14 cellular contexts compared by ENCODE assay signal in genomic region chr14:68599896-68600620, GRCh38.
A peak's percentile ranks its signal among the peaks of the same experiment; 100 is the strongest.
DNase-seq lines count a peak whose midpoint lies in the region; ATAC-seq and TF ChIP-seq lines count a peak whose summit lies in the region.
"Had no signal": no experiment of that assay in that cellular context is flagged by ENCODE, and none has a peak within 500 bp of the region (broad histone marks: within the 10 kb centered on the region; RNA-seq: fewer than 3 reads in every experiment).

No MANE protein-coding gene starts in this region.

- no peaks in the 10 kb centered on the region for H3K9me3 ChIP-seq in WERI-Rb-1 (ENCODE audit: severe bottlenecking)
- H3K9me3 ChIP-seq in lower lobe of right lung, result no peaks in the 10 kb centered on the region
- no peaks in the 10 kb centered on the region for H3K9me3 ChIP-seq in subcutaneous abdominal adipose tissue (ENCODE audit: control insufficient read depth in 5 of 5, low read length in 5 of 5)
- H3K9me3 ChIP-seq in thyroid gland, result no peaks in the 10 kb centered on the region

- H3K27ac ChIP-seq in WERI-Rb-1 (peak overlapping the region; percentile 80), lower lobe of right lung (peak overlapping the region; percentile 86), subcutaneous abdominal adipose tissue (ENCODE audit: low read depth, low read length) (peak overlapping the region; percentile 95), thyroid gland (peak overlapping the region in 1 of 3 donors; percentile 83)

- no peak overlapping the region for H3K27ac Mint-ChIP-seq in activated T-helper 1 cell treated with anti-CD3 and anti-CD28 coated beads, Interleukin-12 subunit alpha, Interleukin-12 subunit beta, Interleukin-2, Interleukin-4 antibody, amounts not matched to agents 30 ng/mL and 10 ng/mL and 1 ng/mL, durations not matched to agents 14 hours and 24 hours and 36 hours
- H3K27ac Mint-ChIP-seq: activated B cell treated with CpG ODN at 0.5 μM for 24 hours; activated naive CD8-positive, alpha-beta T cell treated with anti-CD3 and anti-CD28 coated beads, Interleukin-2, amount 50 U/mL, for 24 hours had no signal

- no peak overlapping the region for H3K9ac ChIP-seq in subcutaneous abdominal adipose tissue (ENCODE audit: low read length in 5 of 5)

- H3K4me1 Mint-ChIP-seq in activated T-helper 1 cell treated with anti-CD3 and anti-CD28 coated beads, Interleukin-12 subunit alpha, Interleukin-12 subunit beta, Interleukin-2, Interleukin-4 antibody, amounts not matched to agents 30 ng/mL and 10 ng/mL and 1 ng/mL, durations not matched to agents 14 hours and 24 hours and 36 hours (ENCODE audit: low read depth), result no peaks in the 10 kb centered on the region

- WGBS in thyroid gland, 2 donors, result 92 to 95% methylated on average over 7 to 9 of the region's 9 CpGs

- H3K27me3 Mint-ChIP-seq in activated T-helper 1 cell treated with anti-CD3 and anti-CD28 coated beads, Interleukin-12 subunit alpha, Interleukin-12 subunit beta, Interleukin-2, Interleukin-4 antibody, amounts not matched to agents 30 ng/mL and 10 ng/mL and 1 ng/mL, durations not matched to agents 14 hours and 24 hours and 36 hours (ENCODE audit: insufficient read depth), result no peaks in the 10 kb centered on the region
- H3K27me3 Mint-ChIP-seq: activated B cell treated with CpG ODN at 0.5 μM for 24 hours; activated naive CD8-positive, alpha-beta T cell treated with anti-CD3 and anti-CD28 coated beads, Interleukin-2, amount 50 U/mL, for 24 hours had no signal

- H3K4me3 Mint-ChIP-seq in activated T-helper 1 cell treated with anti-CD3 and anti-CD28 coated beads, Interleukin-12 subunit alpha, Interleukin-12 subunit beta, Interleukin-2, Interleukin-4 antibody, amounts not matched to agents 30 ng/mL and 10 ng/mL and 1 ng/mL, durations not matched to agents 14 hours and 24 hours and 36 hours, result no peak overlapping the region
- H3K4me3 Mint-ChIP-seq: activated B cell treated with CpG ODN at 0.5 μM for 24 hours; activated naive CD8-positive, alpha-beta T cell treated with anti-CD3 and anti-CD28 coated beads, Interleukin-2, amount 50 U/mL, for 24 hours had no signal

- H3K27me3 ChIP-seq in WERI-Rb-1 (ENCODE audit: insufficient read depth, low read depth, severe bottlenecking) (no peaks in the 10 kb centered on the region), lower lobe of right lung (ENCODE audit: low read depth) (no peaks in the 10 kb centered on the region), subcutaneous abdominal adipose tissue (ENCODE audit: control insufficient read depth in 5 of 5, insufficient read depth in 4 of 5, low read length in 5 of 5) (no peaks in the 10 kb centered on the region), thyroid gland (no peaks in the 10 kb centered on the region)

- no peak overlapping the region for H3K4me3 ChIP-seq in WERI-Rb-1 (ENCODE audit: low read depth, low read length)
- no peak overlapping the region for H3K4me3 ChIP-seq in lower lobe of right lung
- H3K4me3 ChIP-seq in subcutaneous abdominal adipose tissue (ENCODE audit: low read depth in 1 of 5, low read length in 5 of 5), result no peak overlapping the region
- no peak overlapping the region for H3K4me3 ChIP-seq in thyroid gland (replicated peaks in 1 of 3)
- H3K4me3 ChIP-seq: coronary artery had no signal

- H3K36me3 ChIP-seq in WERI-Rb-1, result no peaks in the 10 kb centered on the region
- H3K36me3 ChIP-seq in lower lobe of right lung, result no peaks in the 10 kb centered on the region
- no peaks in the 10 kb centered on the region for H3K36me3 ChIP-seq in subcutaneous abdominal adipose tissue (ENCODE audit: control insufficient read depth in 5 of 5, insufficient read depth in 5 of 5, low read length in 5 of 5)
- H3K36me3 ChIP-seq in thyroid gland, result no peaks in the 10 kb centered on the region

- TF ChIP-seq POLR2A in thyroid gland (IDR thresholded peaks at IDR 0.05), result no peak

- H3K36me3 Mint-ChIP-seq in activated T-helper 1 cell treated with anti-CD3 and anti-CD28 coated beads, Interleukin-12 subunit alpha, Interleukin-12 subunit beta, Interleukin-2, Interleukin-4 antibody, amounts not matched to agents 30 ng/mL and 10 ng/mL and 1 ng/mL, durations not matched to agents 14 hours and 24 hours and 36 hours (ENCODE audit: low read depth), result no peaks in the 10 kb centered on the region

- TF ChIP-seq CTCF in WERI-Rb-1 (IDR thresholded peaks at IDR 0.05; ENCODE audit: low read depth, low read length) (no peak), lower lobe of right lung (IDR thresholded peaks at IDR 0.05) (no peak), thyroid gland (IDR thresholded peaks at IDR 0.05) (no peak)

- ATAC-seq in lower lobe of right lung, result no peak
- ATAC-seq: activated naive CD8-positive, alpha-beta T cell treated with anti-CD3 and anti-CD28 coated beads, Interleukin-2, amount 50 U/mL, for 24 hours had no signal

- H3K9me3 Mint-ChIP-seq in activated T-helper 1 cell treated with anti-CD3 and anti-CD28 coated beads, Interleukin-12 subunit alpha, Interleukin-12 subunit beta, Interleukin-2, Interleukin-4 antibody, amounts not matched to agents 30 ng/mL and 10 ng/mL and 1 ng/mL, durations not matched to agents 14 hours and 24 hours and 36 hours, result peaks cover 2% of the 10 kb centered on the region
- H3K9me3 Mint-ChIP-seq: activated naive CD8-positive, alpha-beta T cell treated with anti-CD3 and anti-CD28 coated beads, Interleukin-2, amount 50 U/mL, for 24 hours had no signal

- H3K4me1 ChIP-seq in lower lobe of right lung (peaks cover 33% of the 10 kb centered on the region), subcutaneous abdominal adipose tissue (ENCODE audit: control insufficient read depth in 5 of 5, insufficient read depth in 5 of 5, low read length in 5 of 5) (peaks cover 7 to 62% (median 38%) of the 10 kb centered on the region in 5 donors), thyroid gland (peaks cover 10 to 20% of the 10 kb centered on the region in 2 donors)

- DNase-seq in NCI-H146 (lab: John Stamatoyannopoulos, UW), result peak; percentile 37
- no peak for DNase-seq in NCI-H146 treated with DMSO at 0.1 percent for 48 hours (lab: John Stamatoyannopoulos, UW; ENCODE audit: unreplicated experiment)
- peak; percentile 60 for DNase-seq in WERI-Rb-1
- DNase-seq in lower lobe of right lung, result no peak
- DNase-seq in thyroid gland, result no peak
- no peak for DNase-seq in activated T-helper 1 cell treated with anti-CD3 and anti-CD28 coated beads, Interleukin-12 subunit alpha, Interleukin-12 subunit beta, Interleukin-2, Interleukin-4 antibody, amounts not matched to agents 30 ng/mL and 10 ng/mL and 1 ng/mL, durations not matched to agents 14 hours and 24 hours and 36 hours (ENCODE audit: low spot score)
- DNase-seq in SKM-1 (lab: John Stamatoyannopoulos, UW; ENCODE audit: unreplicated experiment), result no peak
- DNase-seq: activated B cell treated with CpG ODN at 0.5 μM for 24 hours; activated CD8-positive, alpha-beta memory T cell treated with anti-CD3 and anti-CD28 coated beads, Interleukin-2, amount 50 U/mL, for 48 hours; activated naive CD8-positive, alpha-beta T cell treated with anti-CD3 and anti-CD28 coated beads, Interleukin-2, amount 50 U/mL, for 24 hours; COR-L47; NCI-H1092 treated with DMSO at 0.1 percent for 48 hours had no signal

- intact Hi-C loops in lower lobe of right lung (cut with DNase I) (no loop called here), thyroid gland (cut with DNase I) (no loop called here)
- intact Hi-C loops in activated T-helper 1 cell treated with anti-CD3 and anti-CD28 coated beads, Interleukin-12 subunit alpha, Interleukin-12 subunit beta, Interleukin-2, Interleukin-4 antibody, amounts not matched to agents 30 ng/mL and 10 ng/mL and 1 ng/mL, durations not matched to agents 14 hours and 24 hours and 36 hours (cut with micrococcal nuclease), result no loop called here

Comparison
In these comparisons a context has a peak if more than half of its experiments do, and no peak if none do; other contexts are left out.
1. DNase-seq: peak in NCI-H146 (single experiment) and WERI-Rb-1 (single experiment); none in NCI-H146 treated with DMSO at 0.1 percent for 48 hours (single experiment), lower lobe of right lung (single experiment), thyroid gland (0 of 2), activated T-helper 1 cell treated with anti-CD3 and anti-CD28 coated beads, Interleukin-12 subunit alpha, Interleukin-12 subunit beta, Interleukin-2, Interleukin-4 antibody, amounts not matched to agents 30 ng/mL and 10 ng/mL and 1 ng/mL, durations not matched to agents 14 hours and 24 hours and 36 hours (single experiment) and SKM-1 (single experiment).